8 cellular contexts compared by ENCODE assay signal in the genomic region with DNA sequence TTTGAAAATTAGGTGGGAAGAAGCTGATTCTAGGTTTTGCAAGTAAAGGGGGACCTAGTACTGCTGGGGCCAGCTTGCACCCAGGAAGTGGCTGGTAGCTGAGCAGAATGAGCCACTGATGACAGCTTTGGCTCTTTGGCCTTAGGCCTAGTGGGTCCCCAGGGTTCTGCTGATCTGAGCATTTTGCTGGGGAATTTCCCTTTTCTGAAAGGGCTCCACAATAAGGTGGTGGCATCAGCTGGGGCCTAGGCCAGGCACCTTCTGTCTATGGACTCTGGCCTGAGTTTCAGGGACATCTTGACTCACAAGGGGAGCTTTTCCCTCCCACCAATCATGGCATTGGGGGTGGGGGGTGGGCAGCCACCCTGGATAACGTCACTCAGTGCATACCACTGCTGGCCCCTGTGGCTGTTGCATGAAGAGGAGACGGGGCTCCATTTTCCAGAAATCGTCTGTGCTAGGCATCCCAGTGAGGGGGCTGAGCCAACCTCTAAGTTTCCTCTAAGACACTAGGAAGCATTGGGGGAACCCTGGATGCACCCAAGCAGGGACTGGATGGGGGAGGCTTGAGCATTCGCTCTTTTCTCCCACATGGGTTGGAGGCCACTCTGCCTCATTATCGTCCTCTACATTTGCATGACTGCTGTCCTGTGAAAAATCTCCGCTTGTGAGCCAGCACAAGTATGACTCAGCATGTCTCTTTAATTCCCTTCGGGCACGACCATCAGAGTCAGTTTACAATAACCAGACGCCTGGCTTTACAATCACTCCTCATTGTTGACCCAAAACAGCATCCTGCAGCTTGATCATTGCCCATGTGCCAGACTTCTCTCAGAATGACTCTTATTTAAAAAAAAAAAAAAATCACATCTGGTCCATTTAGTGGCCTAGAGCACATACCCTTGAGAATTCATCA.
DNase-seq lines count a peak whose midpoint lies in the region; ATAC-seq and TF ChIP-seq lines count a peak whose summit lies in the region.

No MANE protein-coding gene starts in this region.

- DNase-seq in GM04503 (ENCODE audit: low read depth) (peak; percentile 90), SK-MEL-5 (ENCODE audit: low read depth, low spot score) (peak; percentile 16), iPS-NIHi7 (ENCODE audit: extremely low spot score) (peak; percentile 34), NCI-H82 (lab: John Stamatoyannopoulos, UW) (no peak), progenitor cell of endocrine pancreas (ENCODE audit: low spot score, unreplicated experiment) (no peak), activated gamma-delta T cell treated with Interleukin-2 at 50 U/mL for 16 hours (no peak)
- DNase-seq in activated CD4-positive, alpha-beta memory T cell treated with anti-CD3 and anti-CD28 coated beads for 36 hours, result no peak

- no peak for TF ChIP-seq CTCF in progenitor cell of endocrine pancreas (IDR thresholded peaks at IDR 0.05; ENCODE audit: unreplicated experiment)

- peaks cover 2% of the 10 kb centered on the region for H3K27me3 Mint-ChIP-seq in progenitor cell of endocrine pancreas
- H3K27me3 Mint-ChIP-seq in activated CD4-positive, alpha-beta memory T cell treated with anti-CD3 and anti-CD28 coated beads for 36 hours, result peaks cover 1% of the 10 kb centered on the region

- H3K4me1 Mint-ChIP-seq in progenitor cell of endocrine pancreas (ENCODE audit: low read depth), result peaks cover 6% of the 10 kb centered on the region
- no peaks in the 10 kb centered on the region for H3K4me1 Mint-ChIP-seq in activated CD4-positive, alpha-beta memory T cell treated with anti-CD3 and anti-CD28 coated beads for 36 hours (ENCODE audit: low read depth)

- no peak overlapping the region for H3K4me3 Mint-ChIP-seq in progenitor cell of endocrine pancreas (ENCODE audit: low read depth)
- no peak overlapping the region for H3K4me3 Mint-ChIP-seq in activated CD4-positive, alpha-beta memory T cell treated with anti-CD3 and anti-CD28 coated beads for 36 hours

- peaks cover 1% of the 10 kb centered on the region for H3K9me3 Mint-ChIP-seq in progenitor cell of endocrine pancreas (ENCODE audit: low read depth)
- no peaks in the 10 kb centered on the region for H3K9me3 Mint-ChIP-seq in activated CD4-positive, alpha-beta memory T cell treated with anti-CD3 and anti-CD28 coated beads for 36 hours

- in situ Hi-C loops in SK-MEL-5 (cut with HindIII; ENCODE audit: low pct_unique_long_range_greater_than_20kb, low sequenced_read_pairs), result no loop called here

- intact Hi-C loops in activated CD4-positive, alpha-beta memory T cell treated with anti-CD3 and anti-CD28 coated beads for 36 hours (cut with micrococcal nuclease), result no loop called here

- CTCF ChIA-PET in activated CD4-positive, alpha-beta memory T cell treated with anti-CD3 and anti-CD28 coated beads for 36 hours (lab: Charles Lee), result no interaction called here

- H3K27ac Mint-ChIP-seq in progenitor cell of endocrine pancreas, result no peak overlapping the region
- H3K27ac Mint-ChIP-seq in activated CD4-positive, alpha-beta memory T cell treated with anti-CD3 and anti-CD28 coated beads for 36 hours, result no peak overlapping the region

- H3K36me3 Mint-ChIP-seq in progenitor cell of endocrine pancreas (ENCODE audit: insufficient read depth), result no peaks in the 10 kb centered on the region
- H3K36me3 Mint-ChIP-seq in activated CD4-positive, alpha-beta memory T cell treated with anti-CD3 and anti-CD28 coated beads for 36 hours, result no peaks in the 10 kb centered on the region

- POLR2A ChIA-PET in activated CD4-positive, alpha-beta memory T cell treated with anti-CD3 and anti-CD28 coated beads for 36 hours (lab: Charles Lee), result no interaction called here

- ATAC-seq in HG03175 (IDR thresholded peaks at IDR 0.05; ENCODE audit: unreplicated experiment), result peak; percentile 68

Comparison
In these comparisons a context has a peak if more than half of its experiments do, and no peak if none do; other contexts are left out.
1. DNase-seq: peak in GM04503 (single experiment), SK-MEL-5 (single experiment) and iPS-NIHi7 (single experiment); none in NCI-H82 (single experiment), progenitor cell of endocrine pancreas (single experiment), activated gamma-delta T cell treated with Interleukin-2 at 50 U/mL for 16 hours (single experiment) and activated CD4-positive, alpha-beta memory T cell treated with anti-CD3 and anti-CD28 coated beads for 36 hours (single experiment).